In the genomic region with DNA sequence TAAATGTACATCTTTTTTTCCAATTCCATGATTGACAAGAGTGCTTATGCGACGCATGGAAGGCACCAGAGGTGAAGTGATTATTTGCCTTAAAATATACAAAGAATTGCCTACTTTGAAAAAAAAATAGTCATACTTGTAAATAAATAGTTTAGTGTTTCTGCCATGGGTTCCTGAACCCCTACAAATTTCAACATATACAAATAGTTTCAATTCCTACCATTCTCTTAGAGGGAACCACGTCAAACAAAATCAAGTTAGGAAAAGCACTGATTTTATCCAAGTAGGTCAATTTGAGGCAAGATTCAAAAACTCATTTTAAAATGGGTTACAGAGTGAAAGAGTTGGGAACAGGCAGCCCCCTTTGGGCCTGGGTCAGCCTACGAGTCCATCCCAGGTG, we compare ENCODE assay signal across 18 cellular contexts. TPM values are rescaled to one million over a fixed set of nuclear protein-coding genes. Genes with fewer than 3 reads are reported as not detected.
"Had no signal": no experiment of that assay in that cellular context is flagged by ENCODE, and none has a peak within 500 bp of the region (broad histone marks: within the 10 kb centered on the region; RNA-seq: fewer than 3 reads in every experiment).

No MANE protein-coding gene starts in this region.

- H3K27ac ChIP-seq: neutrophil, transverse colon, uterus had no signal

- DNase-seq: activated CD4-positive, alpha-beta T cell treated with anti-CD3 and anti-CD28 coated beads, Interleukin-2, amount 10 ng/mL, durations not matched to agents 7 days and 5 days; activated CD4-positive, CD25-positive, alpha-beta regulatory T cell; activated CD8-positive, alpha-beta T cell treated with anti-CD3 and anti-CD28 coated beads, Interleukin-2, amount 10 ng/mL, durations not matched to agents 7 days and 5 days; activated naive CD4-positive, alpha-beta T cell treated with Interleukin-2 at 50 U/mL for 16 hours; activated naive CD8-positive, alpha-beta T cell treated with anti-CD3 and anti-CD28 coated beads, Interleukin-2, amount 10 ng/mL, durations not matched to agents 7 days and 5 days; activated T-cell treated with anti-CD3 and anti-CD28 coated beads, Interleukin-2, amount 50 U/mL, for 24 hours; anterior cingulate cortex; cortex of kidney; effector CD4-positive, alpha-beta T cell; immature natural killer cell; natural killer cell; retina; T1000; transverse colon; uterus had no signal

- H3K36me3 ChIP-seq: uterus had no signal

- H3K9me3 ChIP-seq: neutrophil, transverse colon, uterus had no signal

- H3K4me3 ChIP-seq: transverse colon, uterus had no signal

- H3K27me3 ChIP-seq: neutrophil, transverse colon, uterus had no signal

RNA-seq across cellular contexts. Expression of a gene that starts 36.9 kb away (rescaled TPM):
- total RNA-seq: esophagus mucosa, skeletal muscle tissue had no signal

RNA-seq across cellular contexts. Expression of a gene that starts 49.9 kb away (rescaled TPM):
- total RNA-seq: skeletal muscle tissue had no signal
